In genomic region chr14:68367444-68368014, GRCh38 we compare ENCODE assay signal across 11 cellular contexts.
DNase-seq lines count a peak whose midpoint lies in the region; ATAC-seq and TF ChIP-seq lines count a peak whose summit lies in the region.
"Had no signal": no experiment of that assay in that cellular context is flagged by ENCODE, and none has a peak within 500 bp of the region (broad histone marks: within the 10 kb centered on the region; RNA-seq: fewer than 3 reads in every experiment).

No MANE protein-coding gene starts in this region.

- H3K36me3 Mint-ChIP-seq in naive B cell = no peaks in the 10 kb centered on the region

- TF ChIP-seq POLR2A in esophagus squamous epithelium (IDR thresholded peaks at IDR 0.05) = no peak

- H3K27me3 ChIP-seq in right atrium auricular region (no peaks in the 10 kb centered on the region), esophagus squamous epithelium (no peaks in the 10 kb centered on the region)

- WGBS in urinary bladder = 19% methylated on average over 5 of the region's 5 CpGs
- 69% methylated on average over 5 of the region's 5 CpGs for WGBS in esophagus squamous epithelium, 2 donors

- H3K4me1 Mint-ChIP-seq in naive B cell = peaks cover 70 to 97% (median 82%) of the 10 kb centered on the region in 3 donors

- H3K9me3 ChIP-seq in right atrium auricular region (no peaks in the 10 kb centered on the region), esophagus squamous epithelium (no peaks in the 10 kb centered on the region)

- no peak for DNase-seq in left cardiac atrium
- no peak for DNase-seq in right atrium auricular region (ENCODE audit: low spot score)
- peak; percentile 80 for DNase-seq in amniotic epithelial cell (ENCODE audit: low read depth)
- peak; percentile 43 for DNase-seq in naive B cell
- DNase-seq in hepatic stellate cell (ENCODE audit: low spot score) = no peak
- DNase-seq in foreskin fibroblast = no peak
- no peak for DNase-seq in esophagus squamous epithelium (lab: John Stamatoyannopoulos, UW)
- DNase-seq: activated naive CD4-positive, alpha-beta T cell treated with anti-CD3 and anti-CD28 coated beads, Interleukin-2, amount 50 U/mL, for 16 hours; DMS79 treated with DMSO at 0.1 percent for 48 hours; HCEC 1CT had no signal

- intact Hi-C loops in left cardiac atrium (cut with DNase I) = no loop called here
- intact Hi-C loops in esophagus squamous epithelium (cut with DNase I) = no loop called here

- no peaks in the 10 kb centered on the region for H3K36me3 ChIP-seq in right atrium auricular region
- H3K36me3 ChIP-seq in urinary bladder (ENCODE audit: insufficient read depth) = no peaks in the 10 kb centered on the region
- no peaks in the 10 kb centered on the region for H3K36me3 ChIP-seq in esophagus squamous epithelium

- H3K27ac ChIP-seq in right atrium auricular region (no peak overlapping the region), urinary bladder (ENCODE audit: low read depth) (peak overlapping the region; percentile 73), esophagus squamous epithelium (peak overlapping the region in 2 of 4 donors; percentile 6 to 16)

- peaks cover 0 to 19% of the 10 kb centered on the region in 2 donors for H3K4me1 ChIP-seq in right atrium auricular region
- no peaks in the 10 kb centered on the region for H3K4me1 ChIP-seq in urinary bladder (ENCODE audit: insufficient read depth)
- peaks cover 0 to 46% (median 10%) of the 10 kb centered on the region in 3 donors for H3K4me1 ChIP-seq in esophagus squamous epithelium

- peak overlapping the region; percentile 67 to 96 (median 92) for H3K27ac Mint-ChIP-seq in naive B cell

- H3K4me3 ChIP-seq in right atrium auricular region (no peak overlapping the region), urinary bladder (ENCODE audit: low read depth, low read length) (no peak overlapping the region), foreskin fibroblast (ENCODE audit: low read depth in 1 of 2, low read length in 2 of 2) (no peak overlapping the region), esophagus squamous epithelium (no peak overlapping the region)

- ATAC-seq in left cardiac atrium = peak; percentile 24 to 64
- ATAC-seq in naive B cell (ENCODE audit: low read depth in 2 of 2) = peak; percentile 26 to 27

- H3K27me3 Mint-ChIP-seq in naive B cell = no peaks in the 10 kb centered on the region

- TF ChIP-seq CTCF in right atrium auricular region (IDR thresholded peaks at IDR 0.05) = no peak
- no peak for TF ChIP-seq CTCF in foreskin fibroblast (IDR thresholded peaks at IDR 0.05; ENCODE audit: low read depth, low read length)
- TF ChIP-seq CTCF in esophagus squamous epithelium (IDR thresholded peaks at IDR 0.05) = no peak

- peaks cover 0 to 9% (median 0%) of the 10 kb centered on the region in 7 donors for H3K9me3 Mint-ChIP-seq in naive B cell

- H3K4me3 Mint-ChIP-seq in naive B cell = peak overlapping the region in 6 of 8 donors; percentile 17 to 86 (median 48)

Comparison
In these comparisons a context has a peak if more than half of its experiments do, and no peak if none do; other contexts are left out.
1. DNase-seq: peak in amniotic epithelial cell (single experiment) and naive B cell (single experiment); none in left cardiac atrium (single experiment), right atrium auricular region (single experiment), hepatic stellate cell (single experiment), foreskin fibroblast (0 of 2) and esophagus squamous epithelium (single experiment).